Comparison of ENCODE assay signal across 21 cellular contexts in genomic region chr15:29266052-29266572, GRCh38. TPM values are rescaled to one million over a fixed set of nuclear protein-coding genes. Genes with fewer than 3 reads are reported as not detected.
DNase-seq lines count a peak whose midpoint lies in the region; TF ChIP-seq lines count a peak whose summit lies in the region.
"Had no signal": no experiment of that assay in that cellular context is flagged by ENCODE, and none has a peak within 500 bp of the region (broad histone marks: within the 10 kb centered on the region; RNA-seq: fewer than 3 reads in every experiment).

No MANE protein-coding gene starts in this region.

- no TSS peak for BruUV-seq in OCI-LY7 (replicated peaks; lab: Mats Ljungman, UMichigan)

- H3K79me2 ChIP-seq in OCI-LY7 (ENCODE audit: insufficient read depth, low read depth, low read length), result peaks cover 46% of the 10 kb centered on the region

- peak overlapping the region in 4 of 8 donors; percentile 7 to 75 (median 44) for H3K4me3 Mint-ChIP-seq in CD4-positive, alpha-beta memory T cell

- H3K36me3 Mint-ChIP-seq in CD4-positive, alpha-beta memory T cell, result peaks cover 0 to 17% of the 10 kb centered on the region in 2 donors

- POLR2A ChIA-PET in CD4-positive, alpha-beta memory T cell (lab: Charles Lee; ENCODE audit: partially characterized antibody), result no interaction called here
- POLR2A ChIA-PET in OCI-LY7 (lab: Charles Lee), result no interaction called here
- POLR2A ChIA-PET in GM10248 (lab: Yijun Ruan, JAX), result no interaction called here

- H3K27ac ChIP-seq in CD4-positive, alpha-beta memory T cell (ENCODE audit: low read depth, low read length), result no peak overlapping the region
- H3K27ac ChIP-seq in OCI-LY7 (ENCODE audit: low read depth, low read length, poor library complexity, severe bottlenecking), result no peak overlapping the region
- H3K27ac ChIP-seq in left ventricle myocardium inferior (replicated peaks), result no peak overlapping the region
- H3K27ac ChIP-seq: heart left ventricle, HL-60, tibial nerve had no signal

- H3K27me3 ChIP-seq in CD4-positive, alpha-beta memory T cell (ENCODE audit: insufficient read depth, low read length), result no peaks in the 10 kb centered on the region
- no peaks in the 10 kb centered on the region for H3K27me3 ChIP-seq in left ventricle myocardium inferior (ENCODE audit: low read depth)
- H3K27me3 ChIP-seq in MG63, result no peaks in the 10 kb centered on the region
- H3K27me3 ChIP-seq: heart left ventricle, tibial nerve had no signal

- H3K9me3 Mint-ChIP-seq in CD4-positive, alpha-beta memory T cell, result no peaks in the 10 kb centered on the region
- H3K9me3 Mint-ChIP-seq: effector memory CD8-positive, alpha-beta T cell; stimulated activated naive CD8-positive, alpha-beta T cell treated with anti-CD3 and anti-CD28 coated beads, Interleukin-15, Interleukin-2, amounts not matched to agents 100 ng/mL and 50 ng/mL, for 24 hours; T-cell had no signal

- no peaks in the 10 kb centered on the region for H3K36me3 ChIP-seq in CD4-positive, alpha-beta memory T cell (ENCODE audit: insufficient read depth, low read length)
- H3K36me3 ChIP-seq in OCI-LY7 (ENCODE audit: insufficient read depth, low read length), result peaks cover 3% of the 10 kb centered on the region; the same call in 1 of the 2 replicates
- no peaks in the 10 kb centered on the region for H3K36me3 ChIP-seq in left ventricle myocardium inferior
- no peaks in the 10 kb centered on the region; the same call in 1 of the 2 replicates for H3K36me3 ChIP-seq in MG63
- H3K36me3 ChIP-seq: heart left ventricle, tibial nerve had no signal

- no peaks in the 10 kb centered on the region for H3K27me3 Mint-ChIP-seq in CD4-positive, alpha-beta memory T cell
- H3K27me3 Mint-ChIP-seq: effector memory CD8-positive, alpha-beta T cell; stimulated activated naive CD8-positive, alpha-beta T cell treated with anti-CD3 and anti-CD28 coated beads, Interleukin-15, Interleukin-2, amounts not matched to agents 100 ng/mL and 50 ng/mL, for 24 hours; T-cell had no signal

- H3K27ac Mint-ChIP-seq in CD4-positive, alpha-beta memory T cell, result peak overlapping the region in 5 of 7 donors; percentile 1 to 38 (median 37)
- H3K27ac Mint-ChIP-seq: stimulated activated naive CD8-positive, alpha-beta T cell treated with anti-CD3 and anti-CD28 coated beads, Interleukin-15, Interleukin-2, amounts not matched to agents 100 ng/mL and 50 ng/mL, for 24 hours had no signal

- CTCF ChIA-PET in CD4-positive, alpha-beta memory T cell (lab: Charles Lee; ENCODE audit: partially characterized antibody), result no interaction called here
- CTCF ChIA-PET in OCI-LY7 (lab: Charles Lee; ENCODE audit: unreplicated experiment) (no interaction called here), GM10248 (lab: Yijun Ruan, JAX) (interaction anchor here (0.7 to 1.4 kb wide), 3 partner anchors 10 to 126 kb away, joined by 3 to 5 read pairs (median 3); no protein-coding TSS in a partner anchor)

- TF ChIP-seq CTCF in AG10803 (conservative IDR thresholded peaks at IDR 0.05; ENCODE audit: low read length) (no peak), OCI-LY7 (conservative IDR thresholded peaks at IDR 0.05; ENCODE audit: low read length) (no peak), left ventricle myocardium inferior (IDR thresholded peaks at IDR 0.05; ENCODE audit: borderline replicate concordance) (no peak), GM10248 (IDR thresholded peaks at IDR 0.05; ENCODE audit: control extremely low read depth, extremely low read depth, low read depth, missing control alignments) (no peak)

- no peaks in the 10 kb centered on the region for H3K9me2 ChIP-seq in OCI-LY7 (ENCODE audit: insufficient read depth, low read length)

- H3K4me1 Mint-ChIP-seq in CD4-positive, alpha-beta memory T cell, result peaks cover 34 to 73% (median 49%) of the 10 kb centered on the region in 4 donors

- DNase-seq in AG10803 (ENCODE audit: low read depth) (peak; percentile 22), OCI-LY7 (ENCODE audit: low spot score) (no peak), fibroblast of gingiva (ENCODE audit: low read depth) (peak; percentile 39), left ventricle myocardium inferior (no peak), MG63 (no peak), GM10248 (ENCODE audit: extremely low spot score) (no peak)
- DNase-seq in CD4-positive, alpha-beta memory T cell, result no peak
- DNase-seq in stimulated activated CD4-positive, alpha-beta T cell treated with anti-CD3 and anti-CD28 coated beads, Interleukin-12 subunit alpha, Interleukin-12 subunit beta, amount 100 ng/mL, for 4 hours, result no peak
- DNase-seq: activated CD4-positive, alpha-beta T cell treated with anti-CD3 and anti-CD28 coated beads, Interleukin-2, amount 50 U/mL, for 4 hours; activated naive CD4-positive, alpha-beta T cell treated with Interleukin-2 at 50 U/mL for 16 hours; effector memory CD8-positive, alpha-beta T cell; heart left ventricle; IMR-90; MV-4-11; NCI-H187; Right ventricle myocardium superior; stimulated activated CD4-positive, alpha-beta T cell treated with anti-CD3 and anti-CD28 coated beads, Interleukin-2, amount 100 ng/mL, for 48 hours; T-cell had no signal

- intact Hi-C loops in CD4-positive, alpha-beta memory T cell (cut with micrococcal nuclease), result no loop called here
- intact Hi-C loops in OCI-LY7 (cut with micrococcal nuclease; ENCODE audit: unreplicated experiment), result loop anchor here (10.0 kb wide), 2 partner anchors 131 to 479 kb away; no protein-coding TSS in a partner anchor
- intact Hi-C loops in left ventricle myocardium inferior (cut with micrococcal nuclease), result no loop called here

- H3K4me2 ChIP-seq in OCI-LY7 (ENCODE audit: low read length), result peak overlapping the region; percentile 93

- H3K9me3 ChIP-seq in CD4-positive, alpha-beta memory T cell (ENCODE audit: control insufficient read depth in 1 of 2, low read length in 2 of 2), result no peaks in the 10 kb centered on the region
- H3K9me3 ChIP-seq in OCI-LY7 (ENCODE audit: low read length) (no peaks in the 10 kb centered on the region), left ventricle myocardium inferior (replicated peaks) (no peaks in the 10 kb centered on the region), MG63 (no peaks in the 10 kb centered on the region)
- H3K9me3 ChIP-seq: heart left ventricle, tibial nerve had no signal

- peaks cover 43% of the 10 kb centered on the region for H3K4me1 ChIP-seq in CD4-positive, alpha-beta memory T cell (ENCODE audit: insufficient read depth, low read length)
- peaks cover 10% of the 10 kb centered on the region for H3K4me1 ChIP-seq in OCI-LY7 (ENCODE audit: insufficient read depth, low read length, poor library complexity, severe bottlenecking)
- H3K4me1 ChIP-seq in left ventricle myocardium inferior, result peaks cover 45% of the 10 kb centered on the region

- H3K4me3 ChIP-seq in AG10803 (ENCODE audit: low read length), result no peak overlapping the region
- no peak overlapping the region for H3K4me3 ChIP-seq in CD4-positive, alpha-beta memory T cell (ENCODE audit: low read length in 2 of 2)
- peak overlapping the region; percentile 98 for H3K4me3 ChIP-seq in OCI-LY7 (ENCODE audit: low read depth, low read length, poor library complexity, severe bottlenecking)
- H3K4me3 ChIP-seq in left ventricle myocardium inferior, result no peak overlapping the region
- no peak overlapping the region for H3K4me3 ChIP-seq in MG63
- H3K4me3 ChIP-seq: heart left ventricle, tibial nerve had no signal

- peaks cover 30% of the 10 kb centered on the region for H4K20me1 ChIP-seq in OCI-LY7 (ENCODE audit: insufficient read depth, low read length)

- no peak overlapping the region for H2AFZ ChIP-seq in OCI-LY7 (ENCODE audit: low read length)

RNA-seq across cellular contexts. Expression of gene NSMCE3, which starts 3.5 kb away (rescaled TPM):
- 10 to 100 TPM; 18.2 to 18.9 TPM for total RNA-seq in CD4-positive, alpha-beta memory T cell
- 10 to 100 TPM; 26.9 to 36.8 TPM for polyA plus RNA-seq in CD4-positive, alpha-beta memory T cell
- 27.2 and 29.4 TPM in 2 replicates for total RNA-seq in OCI-LY7 (2014; rRNA removed; shearing (Covaris generic))
- total RNA-seq in OCI-LY7 (2022) (18.6 and 18.9 TPM in 2 replicates), left ventricle myocardium inferior (6.8 TPM)
- total RNA-seq in MG63 (2014; rRNA removed; shearing (Covaris generic); ENCODE audit: low replicate concordance), result 5.6 and 9.0 TPM in 2 replicates

Comparison
In these comparisons a context has a peak if more than half of its experiments do, and no peak if none do; other contexts are left out.
1. DNase-seq: peak in AG10803 (single experiment) and fibroblast of gingiva (single experiment); none in CD4-positive, alpha-beta memory T cell (0 of 5), OCI-LY7 (single experiment), left ventricle myocardium inferior (single experiment), MG63 (single experiment), GM10248 (single experiment) and stimulated activated CD4-positive, alpha-beta T cell treated with anti-CD3 and anti-CD28 coated beads, Interleukin-12 subunit alpha, Interleukin-12 subunit beta, amount 100 ng/mL, for 4 hours (single experiment).